Comparison of ENCODE assay signal across 14 cellular contexts in the genomic region with DNA sequence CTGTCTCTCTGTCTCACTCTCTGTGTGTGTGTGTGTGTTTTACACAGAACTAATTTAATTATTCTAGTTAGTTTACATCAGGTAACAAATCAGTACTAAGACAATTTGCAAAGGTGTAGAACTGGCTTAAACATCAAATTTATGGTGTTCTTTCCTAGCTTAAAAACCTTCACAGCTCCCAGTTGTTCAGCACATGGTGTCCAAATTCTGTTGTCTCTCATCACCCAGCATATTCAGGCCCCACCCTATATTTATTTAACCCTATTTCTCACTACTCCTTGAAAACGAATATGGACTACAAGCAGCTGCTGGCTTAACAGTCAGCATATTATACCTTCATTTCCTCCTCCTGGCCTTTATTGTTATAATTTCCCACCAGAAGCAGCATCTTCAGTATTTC.
"Had no signal": no experiment of that assay in that cellular context is flagged by ENCODE, and none has a peak within 500 bp of the region (broad histone marks: within the 10 kb centered on the region; RNA-seq: fewer than 3 reads in every experiment).

No MANE protein-coding gene starts in this region.

- H3K4me3 ChIP-seq: cardiac muscle cell, psoas muscle, right lobe of liver had no signal

- H3K27me3 Mint-ChIP-seq: activated B cell treated with CpG ODN at 0.5 μM for 24 hours; activated CD4-positive, alpha-beta T cell treated with anti-CD3 and anti-CD28 coated beads, Interleukin-2, amount 10 ng/mL, durations not matched to agents 24 days and 14 days; activated naive CD8-positive, alpha-beta T cell; natural killer cell treated with Interleukin-12 subunit alpha and Interleukin-12 subunit beta and Interleukin-15 and Interleukin-18, amount 100 ng/mL, for 72 hours; stimulated activated naive CD8-positive, alpha-beta T cell treated with anti-CD3 and anti-CD28 coated beads, Interleukin-15, Interleukin-2, amounts not matched to agents 100 ng/mL and 50 ng/mL, for 24 hours had no signal

- H3K4me3 Mint-ChIP-seq: activated B cell treated with CpG ODN at 0.5 μM for 24 hours; activated CD4-positive, alpha-beta T cell treated with anti-CD3 and anti-CD28 coated beads, Interleukin-2, amount 10 ng/mL, durations not matched to agents 24 days and 14 days; activated naive CD8-positive, alpha-beta T cell; immature natural killer cell; natural killer cell treated with Interleukin-12 subunit alpha and Interleukin-12 subunit beta and Interleukin-15 and Interleukin-18, amount 100 ng/mL, for 72 hours; stimulated activated naive CD8-positive, alpha-beta T cell treated with anti-CD3 and anti-CD28 coated beads, Interleukin-15, Interleukin-2, amounts not matched to agents 100 ng/mL and 50 ng/mL, for 24 hours had no signal

- H3K27ac ChIP-seq: cardiac muscle cell, psoas muscle, right lobe of liver had no signal

- H3K36me3 ChIP-seq: cardiac muscle cell, right lobe of liver had no signal

- H3K27me3 ChIP-seq: cardiac muscle cell, right lobe of liver had no signal

- DNase-seq: activated B cell treated with CpG ODN at 0.5 μM for 24 hours; activated CD4-positive, alpha-beta T cell treated with anti-CD3 and anti-CD28 coated beads, Interleukin-2, amount 10 ng/mL, durations not matched to agents 24 days and 14 days; activated effector memory CD4-positive, alpha-beta T cell treated with anti-CD3 and anti-CD28 coated beads, Interleukin-2, amount 50 U/mL, for 16 hours; immature natural killer cell; left cardiac atrium; psoas muscle; right lobe of liver; stimulated activated CD4-positive, alpha-beta T cell treated with anti-CD3 and anti-CD28 coated beads, Interleukin-12 subunit alpha, Interleukin-12 subunit beta, amount 100 ng/mL, for 4 hours; stimulated activated CD4-positive, alpha-beta T cell treated with anti-CD3 and anti-CD28 coated beads, Interleukin-2, amount 100 ng/mL, for 48 hours; T-helper 2 cell had no signal

- H3K27ac Mint-ChIP-seq: activated B cell treated with CpG ODN at 0.5 μM for 24 hours; activated CD4-positive, alpha-beta T cell treated with anti-CD3 and anti-CD28 coated beads, Interleukin-2, amount 10 ng/mL, durations not matched to agents 24 days and 14 days; activated naive CD8-positive, alpha-beta T cell; stimulated activated naive CD8-positive, alpha-beta T cell treated with anti-CD3 and anti-CD28 coated beads, Interleukin-15, Interleukin-2, amounts not matched to agents 100 ng/mL and 50 ng/mL, for 24 hours had no signal

- H3K9me3 Mint-ChIP-seq: activated CD4-positive, alpha-beta T cell treated with anti-CD3 and anti-CD28 coated beads, Interleukin-2, amount 10 ng/mL, durations not matched to agents 24 days and 14 days; immature natural killer cell; natural killer cell treated with Interleukin-12 subunit alpha and Interleukin-12 subunit beta and Interleukin-15 and Interleukin-18, amount 100 ng/mL, for 72 hours; stimulated activated naive CD8-positive, alpha-beta T cell treated with anti-CD3 and anti-CD28 coated beads, Interleukin-15, Interleukin-2, amounts not matched to agents 100 ng/mL and 50 ng/mL, for 24 hours had no signal

- H3K4me1 ChIP-seq: psoas muscle had no signal

- H3K36me3 Mint-ChIP-seq: natural killer cell treated with Interleukin-12 subunit alpha and Interleukin-12 subunit beta and Interleukin-15 and Interleukin-18, amount 100 ng/mL, for 72 hours had no signal

- ATAC-seq: left cardiac atrium, psoas muscle, right lobe of liver had no signal

- H3K9me3 ChIP-seq: psoas muscle, right lobe of liver had no signal
